ENCODE assay signal across 1 cellular context in genomic region chr17:41540921-41541625, GRCh38.
TF ChIP-seq lines count a peak whose summit lies in the region.

No MANE protein-coding gene starts in this region.

TF ChIP-seq in K562, 482 proteins besides CTCF, POLR2A, EP300 and RAD21 (continued from another document):
- TF ChIP-seq ZBTB49 (CRISPR knock-in tag; IDR thresholded peaks at IDR 0.05; ENCODE audit: borderline replicate concordance) (no peak), NBN (IDR thresholded peaks at IDR 0.05; ENCODE audit: low read depth) (no peak)
